ENCODE assay signal across 9 cellular contexts in the genomic region with DNA sequence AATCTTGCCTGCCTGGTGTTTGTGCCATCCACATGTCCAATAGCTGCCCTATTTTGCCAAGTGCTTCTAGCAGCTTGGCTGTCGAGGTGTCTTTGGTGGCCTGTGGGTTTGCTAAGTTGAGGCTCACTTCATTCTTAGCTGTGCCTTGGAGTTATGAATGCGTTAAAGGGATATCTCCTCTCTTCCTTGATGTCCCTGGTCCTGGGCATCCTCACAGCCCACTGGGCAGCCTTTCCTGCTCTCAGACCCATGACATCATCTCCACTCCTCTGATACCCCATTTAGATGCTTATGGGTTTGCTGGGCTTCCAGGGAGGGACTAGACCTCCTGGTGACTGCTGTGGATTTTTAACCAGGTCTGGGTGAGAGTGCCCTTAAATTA. TPM values are rescaled to one million over a fixed set of nuclear protein-coding genes. Genes with fewer than 3 reads are reported as not detected.
A peak's percentile ranks its signal among the peaks of the same experiment; 100 is the strongest.
DNase-seq lines count a peak whose midpoint lies in the region; ATAC-seq and TF ChIP-seq lines count a peak whose summit lies in the region.
"Had no signal": no experiment of that assay in that cellular context is flagged by ENCODE, and none has a peak within 500 bp of the region (broad histone marks: within the 10 kb centered on the region; RNA-seq: fewer than 3 reads in every experiment).

No MANE protein-coding gene starts in this region.

- H3K9me3 ChIP-seq in neural progenitor cell (ENCODE audit: low read depth) = no peaks in the 10 kb centered on the region
- H3K9me3 ChIP-seq in gastroesophageal sphincter = no peaks in the 10 kb centered on the region

- peak; percentile 77 for DNase-seq in NCI-H146 (lab: John Stamatoyannopoulos, UW)
- DNase-seq in coronary artery (ENCODE audit: low spot score) = no peak
- no peak for DNase-seq in neural progenitor cell (ENCODE audit: low spot score)
- DNase-seq in HK-2 (ENCODE audit: unreplicated experiment) = no peak
- no peak for DNase-seq in activated CD4-positive, alpha-beta T cell treated with anti-CD3 and anti-CD28 coated beads for 1 hour
- DNase-seq: NCI-H526 treated with DMSO at 0.1 percent for 48 hours had no signal

- no peak for ATAC-seq in GM18858 (IDR thresholded peaks at IDR 0.05; ENCODE audit: unreplicated experiment)
- ATAC-seq in gastroesophageal sphincter = no peak

- H3K36me3 Mint-ChIP-seq in neural progenitor cell = peaks cover 17% of the 10 kb centered on the region

- peaks cover 58% of the 10 kb centered on the region for H3K4me1 ChIP-seq in neural progenitor cell
- H3K4me1 ChIP-seq in gastroesophageal sphincter = peaks cover 3 to 19% (median 5%) of the 10 kb centered on the region in 3 donors

- peak overlapping the region; percentile 97 for H3K4me3 Mint-ChIP-seq in neural progenitor cell

- TF ChIP-seq CTCF in C4-2B (conservative IDR thresholded peaks at IDR 0.05) (no peak), coronary artery (IDR thresholded peaks at IDR 0.05) (no peak), neural progenitor cell (IDR thresholded peaks at IDR 0.05) (no peak), gastroesophageal sphincter (IDR thresholded peaks at IDR 0.05) (no peak)

- peak overlapping the region; percentile 76 for H3K27ac ChIP-seq in C4-2B
- H3K27ac ChIP-seq in coronary artery = peak overlapping the region; percentile 45 to 88
- no peak overlapping the region for H3K27ac ChIP-seq in neural progenitor cell
- peak overlapping the region in 2 of 4 donors; percentile 0 to 68 for H3K27ac ChIP-seq in gastroesophageal sphincter

- no peak overlapping the region for H3K9ac ChIP-seq in neural progenitor cell

- peaks cover 9% of the 10 kb centered on the region for H3K27me3 Mint-ChIP-seq in neural progenitor cell (ENCODE audit: insufficient read depth, low read depth)

- peak overlapping the region; percentile 100 for H3K4me2 ChIP-seq in neural progenitor cell

- H3K4me3 ChIP-seq in coronary artery = peak overlapping the region; percentile 78
- H3K4me3 ChIP-seq in neural progenitor cell = peak overlapping the region; percentile 88
- peak overlapping the region in 1 of 2 donors; percentile 58 for H3K4me3 ChIP-seq in gastroesophageal sphincter

- peaks cover 41% of the 10 kb centered on the region for H3K4me1 Mint-ChIP-seq in neural progenitor cell

- peaks cover 60% of the 10 kb centered on the region for H3K79me2 ChIP-seq in neural progenitor cell (ENCODE audit: low read depth)

- H3F3A ChIP-seq in neural progenitor cell (ENCODE audit: low read depth) = peaks cover 10% of the 10 kb centered on the region

- WGBS in gastroesophageal sphincter (ENCODE audit: low coverage in 1 of 2), 2 donors = 60% methylated on average over 1 of the region's 2 CpGs; no CpG with 5 or more reads in 1 of the 2 donors

- H3K9me3 Mint-ChIP-seq in neural progenitor cell = peaks cover 17% of the 10 kb centered on the region

- no peak overlapping the region for H2AFZ ChIP-seq in neural progenitor cell (replicated peaks)

- TF ChIP-seq EP300 in gastroesophageal sphincter (IDR thresholded peaks at IDR 0.05) = no peak

- H3K27me3 ChIP-seq in neural progenitor cell = no peaks in the 10 kb centered on the region
- no peaks in the 10 kb centered on the region for H3K27me3 ChIP-seq in gastroesophageal sphincter

- peaks cover 58% of the 10 kb centered on the region for H4K20me1 ChIP-seq in neural progenitor cell (ENCODE audit: low read depth)

- H3K36me3 ChIP-seq in neural progenitor cell (no peaks in the 10 kb centered on the region), gastroesophageal sphincter (no peaks in the 10 kb centered on the region)

- peak overlapping the region; percentile 12 for H3K27ac Mint-ChIP-seq in neural progenitor cell

- no peak for TF ChIP-seq POLR2A in gastroesophageal sphincter (IDR thresholded peaks at IDR 0.05)

RNA-seq across cellular contexts. Expression of gene LDLRAD3, which starts 1.3 kb away (rescaled TPM):
- total RNA-seq in neural progenitor cell (ENCODE audit: low replicate concordance) (35.6 and 46.6 TPM in 2 replicates), gastroesophageal sphincter (1 to 10 TPM; 4.0 to 8.9 (median 7.2) TPM)
